Comparison of ENCODE assay signal across 8 cellular contexts in genomic region chr16:4115941-4116327, GRCh38. TPM values are rescaled to one million over a fixed set of nuclear protein-coding genes. Genes with fewer than 3 reads are reported as not detected.
A peak's percentile ranks its signal among the peaks of the same experiment; 100 is the strongest.
DNase-seq lines count a peak whose midpoint lies in the region; ATAC-seq, FAIRE-seq and TF ChIP-seq lines count a peak whose summit lies in the region.

No MANE protein-coding gene starts in this region.

- intact Hi-C loops in endothelial cell of umbilical vein (cut with micrococcal nuclease) (loop anchor here (2.0 to 5.0 kb wide), 2 partner anchors 66 to 137 kb away; no protein-coding TSS in a partner anchor), prostate gland (cut with DNase I) (loop anchor here (2.0 to 10.0 kb wide), 3 partner anchors 71 to 137 kb away; no protein-coding TSS in a partner anchor)

- no peaks in the 10 kb centered on the region for H3K9me3 ChIP-seq in endothelial cell of umbilical vein (replicated peaks; ENCODE audit: control insufficient read depth, insufficient read depth, low read length)
- no peaks in the 10 kb centered on the region for H3K9me3 ChIP-seq in prostate gland

- H3K9ac ChIP-seq in endothelial cell of umbilical vein (replicated peaks; ENCODE audit: extremely low read depth, insufficient read depth, low read length) = no peak overlapping the region

- no CpG with 5 or more reads among the region's 74 CpGs for WGBS in prostate gland

- no peak for TF ChIP-seq CTCF in HL-60 (IDR thresholded peaks at IDR 0.05; ENCODE audit: insufficient read depth, low read length)
- no peak for TF ChIP-seq CTCF in endothelial cell of umbilical vein (IDR thresholded peaks at IDR 0.05; ENCODE audit: extremely low read depth in 1 of 2, insufficient read depth in 1 of 2, low read depth in 1 of 2, low read length in 2 of 2)
- no peak for TF ChIP-seq CTCF in prostate gland (IDR thresholded peaks at IDR 0.05)

- POLR2A ChIA-PET in endothelial cell of umbilical vein (lab: Charles Lee) = no interaction called here

- H3K4me1 ChIP-seq in endothelial cell of umbilical vein (ENCODE audit: control insufficient read depth, extremely low read depth, insufficient read depth, low read length) (peaks cover 17% of the 10 kb centered on the region), prostate gland (replicated peaks) (no peaks in the 10 kb centered on the region)

- no peak overlapping the region for H3K4me2 ChIP-seq in endothelial cell of umbilical vein (ENCODE audit: insufficient read depth, low read length)

- H3K27me3 ChIP-seq in HL-60 (ENCODE audit: insufficient read depth, poor library complexity, severe bottlenecking) (no peaks in the 10 kb centered on the region), endothelial cell of umbilical vein (ENCODE audit: control insufficient read depth in 2 of 2, insufficient read depth in 2 of 2, low read length in 2 of 2) (no peaks in the 10 kb centered on the region), prostate gland (replicated peaks; ENCODE audit: insufficient read depth) (no peaks in the 10 kb centered on the region)

- dilution Hi-C loops in endothelial cell of umbilical vein (cut with MboI; ENCODE audit: extremely low pct_ligation_motif_present, low sequenced_read_pairs) = no loop called here

- peak overlapping the region; percentile 75 for H2AFZ ChIP-seq in endothelial cell of umbilical vein (ENCODE audit: low read depth, low read length)

- H3K36me3 ChIP-seq in endothelial cell of umbilical vein (ENCODE audit: control insufficient read depth in 2 of 2, extremely low read depth in 1 of 2, insufficient read depth in 2 of 2, low read length in 2 of 2) = no peaks in the 10 kb centered on the region
- H3K36me3 ChIP-seq in prostate gland = no peaks in the 10 kb centered on the region

- FAIRE-seq in endothelial cell of umbilical vein (lab: Jason Lieb, UNC) = no peak

- BruUV-seq in endothelial cell of umbilical vein (replicated peaks; lab: Mats Ljungman, UMichigan) = no TSS peak

- H4K20me1 ChIP-seq in endothelial cell of umbilical vein (replicated peaks; ENCODE audit: control insufficient read depth, extremely low read depth, insufficient read depth, low read length) = no peaks in the 10 kb centered on the region

- H3K27ac ChIP-seq in HL-60 (replicated peaks) (no peak overlapping the region), endothelial cell of umbilical vein (ENCODE audit: insufficient read depth, low read depth, low read length) (no peak overlapping the region), prostate gland (no peak overlapping the region)

- DNase-seq in HL-60 (ENCODE audit: low read depth in 1 of 2, low spot score in 1 of 2) = no peak
- DNase-seq in endothelial cell of umbilical vein (ENCODE audit: low read depth, low spot score) = no peak
- DNase-seq in prostate gland (ENCODE audit: low spot score) = no peak
- no peak for DNase-seq in retina
- DNase-seq in A172 (ENCODE audit: low spot score) = no peak
- no peak for DNase-seq in OCI-M1 (lab: John Stamatoyannopoulos, UW)

- no peaks in the 10 kb centered on the region for H3K9me1 ChIP-seq in endothelial cell of umbilical vein (replicated peaks; ENCODE audit: control insufficient read depth, extremely low read depth, insufficient read depth, low read length)

- TF ChIP-seq POLR2A in endothelial cell of umbilical vein (IDR thresholded peaks at IDR 0.05; ENCODE audit: low read depth, low read length) = no peak
- no peak for TF ChIP-seq POLR2A in prostate gland (IDR thresholded peaks at IDR 0.05)

- H3K4me3 ChIP-seq in HL-60 (replicated peaks; ENCODE audit: insufficient read depth, low read length) (peak overlapping the region; percentile 56), endothelial cell of umbilical vein (replicated peaks in 1 of 3; ENCODE audit: insufficient read depth in 1 of 3, low read depth in 1 of 3, low read length in 3 of 3) (peak overlapping the region in 1 of 3 experiments; percentile 42), prostate gland (peak overlapping the region; percentile 44 to 45)

- CTCF ChIA-PET in endothelial cell of umbilical vein (lab: Charles Lee) = interaction anchor here (0.5 to 5.7 kb wide), 4 partner anchors 133 to 177 kb away, joined by 3 to 33 read pairs (median 4); no protein-coding TSS in a partner anchor

- no peaks in the 10 kb centered on the region for H3K79me2 ChIP-seq in endothelial cell of umbilical vein (ENCODE audit: control insufficient read depth, insufficient read depth, low read length)

- peak; percentile 29 for ATAC-seq in GM19395 (IDR thresholded peaks at IDR 0.05; ENCODE audit: unreplicated experiment)
- no peak for ATAC-seq in HG03378 (IDR thresholded peaks at IDR 0.05; ENCODE audit: unreplicated experiment)

TF ChIP-seq in endothelial cell of umbilical vein, 7 proteins besides CTCF, POLR2A, EP300 and RAD21:
- TF ChIP-seq MYC (IDR thresholded peaks at IDR 0.05; ENCODE audit: low read depth, low read length) (no peak), FOS (IDR thresholded peaks at IDR 0.05; ENCODE audit: borderline replicate concordance, insufficient read depth, low read length) (no peak), JUN (IDR thresholded peaks at IDR 0.05; ENCODE audit: borderline replicate concordance, insufficient read depth, insufficient read length, low read depth) (no peak), EZH2 (IDR thresholded peaks at IDR 0.05; ENCODE audit: borderline replicate concordance, low read depth, low read length, severe bottlenecking) (no peak), MAX (IDR thresholded peaks at IDR 0.05; ENCODE audit: insufficient read depth, insufficient read length) (no peak), POLR2AphosphoS5 (IDR thresholded peaks at IDR 0.05; ENCODE audit: insufficient read depth, low read depth, low read length) (no peak), GATA2 (IDR thresholded peaks at IDR 0.05; ENCODE audit: insufficient read depth, insufficient read length, low read depth, low read length) (no peak)

RNA-seq across cellular contexts. Expression of gene ADCY9, which starts 0.3 kb away (rescaled TPM):
- total RNA-seq in endothelial cell of umbilical vein = 13.1 and 14.0 TPM in 2 replicates
- polyA plus RNA-seq in endothelial cell of umbilical vein = 6.8 and 9.1 TPM in 2 replicates
- 6.7 and 7.0 TPM in 2 replicates for polyA plus RNA-seq in endothelial cell of umbilical vein (2011; cell fraction: cytosol; rRNA removed)
- 11.7 and 12.2 TPM in 2 replicates for polyA plus RNA-seq in endothelial cell of umbilical vein (2011; cell fraction: nucleus; rRNA removed)
- 8.1 and 11.3 TPM in 2 replicates for polyA plus RNA-seq in endothelial cell of umbilical vein (2012)
- polyA minus RNA-seq in endothelial cell of umbilical vein = 15.1 and 16.0 TPM in 2 replicates
- 27.2 TPM for polyA minus RNA-seq in endothelial cell of umbilical vein (2011; cell fraction: cytosol; rRNA and poly(A)+ RNA removed)
- 10.3 and 10.8 TPM in 2 replicates for polyA minus RNA-seq in endothelial cell of umbilical vein (2011; cell fraction: nucleus; rRNA and poly(A)+ RNA removed)
- 10 to 100 TPM in 1 of 2 donors, 1 to 10 TPM in 1; 7.2 to 58.3 TPM for total RNA-seq in prostate gland
- total RNA-seq in A172 (2014; rRNA removed; shearing (Covaris generic)) = 13.4 and 16.0 TPM in 2 replicates
